Comparison of ENCODE assay signal across 8 cellular contexts in the genomic region with DNA sequence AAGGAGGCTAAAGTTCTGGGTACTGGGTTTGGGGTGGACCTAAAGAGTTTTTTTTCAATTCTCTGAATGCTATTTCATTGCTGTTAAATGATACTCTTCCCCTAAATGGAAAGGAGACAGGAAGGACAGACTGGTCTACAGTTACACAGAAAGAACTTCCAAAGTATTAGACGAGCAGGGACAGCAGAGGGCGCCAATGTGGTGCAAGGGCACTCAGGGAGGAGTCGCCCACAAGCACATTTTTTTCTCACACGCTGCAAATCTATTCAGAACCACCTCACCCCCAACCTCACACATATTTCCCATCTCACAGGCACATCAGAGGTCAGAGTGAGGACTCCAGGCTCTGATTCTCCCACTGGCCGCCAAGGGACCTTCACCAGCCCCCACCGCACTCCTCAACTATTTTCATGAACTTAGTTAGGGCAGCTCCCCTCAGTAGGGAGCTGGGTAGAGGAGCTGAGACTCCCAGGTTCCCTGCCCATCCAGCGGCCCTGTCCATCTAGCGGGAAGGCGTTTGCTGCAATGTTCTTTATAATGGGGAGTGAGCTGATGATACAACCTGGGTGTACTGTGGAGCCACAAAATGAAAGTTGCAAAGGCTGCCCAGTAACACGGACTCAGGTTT. TPM values are rescaled to one million over a fixed set of nuclear protein-coding genes. Genes with fewer than 3 reads are reported as not detected.
A peak's percentile ranks its signal among the peaks of the same experiment; 100 is the strongest.
DNase-seq lines count a peak whose midpoint lies in the region; ATAC-seq and FAIRE-seq lines count a peak whose summit lies in the region.

No MANE protein-coding gene starts in this region.

- FAIRE-seq in frontal cortex (lab: Jason Lieb, UNC) = no peak

- peak; percentile 88 for DNase-seq in A172 (ENCODE audit: low spot score)
- DNase-seq in MV-4-11 (lab: John Stamatoyannopoulos, UW) = peak; percentile 82
- peak; percentile 100 for DNase-seq in SIG-M5 treated with dmso at 0.1 percent for 504 hours (lab: John Stamatoyannopoulos, UW; ENCODE audit: unreplicated experiment)
- DNase-seq in activated effector memory CD4-positive, alpha-beta T cell treated with Interleukin-2 at 50 U/mL for 16 hours = peak; percentile 56
- peak; percentile 68 to 69 for DNase-seq in frontal cortex (ENCODE audit: low spot score in 2 of 2)
- DNase-seq in nucleus accumbens (lab: John Stamatoyannopoulos, UW) = peak in 50 of 56 donors; percentile 10 to 89 (median 49)
- DNase-seq in superior temporal gyrus (ENCODE audit: extremely low spot score) = peak; percentile 90

- ATAC-seq in GM18861 (IDR thresholded peaks at IDR 0.05; ENCODE audit: unreplicated experiment) = peak; percentile 66

RNA-seq across cellular contexts. Expression of a gene that starts 6.8 kb away (rescaled TPM):
- 0.17 TPM in 1 of 2 replicates, not detected in the other for total RNA-seq in A172 (2014; rRNA removed; shearing (Covaris generic))
- total RNA-seq in frontal cortex = 0.41 TPM

Comparison
In these comparisons a context has a peak if more than half of its experiments do, and no peak if none do; other contexts are left out.
1. Peak in every context shown above with its lines: DNase-seq and ATAC-seq.
2. DNase-seq: peak in every context shown above with its lines; median percentile 100 in SIG-M5 treated with dmso at 0.1 percent for 504 hours; 90 in superior temporal gyrus; 88 in A172; 82 in MV-4-11; 68 in frontal cortex; 56 in activated effector memory CD4-positive, alpha-beta T cell treated with Interleukin-2 at 50 U/mL for 16 hours; 49 in nucleus accumbens.